8 cellular contexts compared by ENCODE assay signal in genomic region chr10:102394079-102394800, GRCh38. TPM values are rescaled to one million over a fixed set of nuclear protein-coding genes. Genes with fewer than 3 reads are reported as not detected.
A peak's percentile ranks its signal among the peaks of the same experiment; 100 is the strongest.
DNase-seq lines count a peak whose midpoint lies in the region; ATAC-seq, FAIRE-seq and TF ChIP-seq lines count a peak whose summit lies in the region.

No MANE protein-coding gene starts in this region.

- peak; percentile 88 for ATAC-seq in HCT116

- FAIRE-seq in astrocyte (lab: Jason Lieb, UNC) = no peak

- peak overlapping the region; percentile 77 for H3K27ac ChIP-seq in HCT116 (ENCODE audit: low read depth, low read length)
- peak overlapping the region; percentile 100 for H3K27ac ChIP-seq in MM.1S (ENCODE audit: low read length)
- H3K27ac ChIP-seq in astrocyte (ENCODE audit: low read depth, low read length) = peak overlapping the region; percentile 89
- H3K27ac ChIP-seq in hepatocyte = peak overlapping the region; percentile 97

- peak overlapping the region; percentile 99 for H3K4me2 ChIP-seq in HCT116 (ENCODE audit: low read length)
- peak overlapping the region; percentile 97 for H3K4me2 ChIP-seq in MM.1S (ENCODE audit: low read depth, low read length)
- H3K4me2 ChIP-seq in astrocyte (ENCODE audit: low read length) = peak overlapping the region; percentile 100
- H3K4me2 ChIP-seq in hepatocyte = peak overlapping the region; percentile 98

- peak overlapping the region; percentile 98 for H3K27ac Mint-ChIP-seq in T-helper 2 cell treated with Interferon-gamma antibody and Interleukin-4, amounts not matched to agents 5 μg/mL and 100 μg/mL, for 36 hours
- H3K27ac Mint-ChIP-seq in astrocyte (ENCODE audit: unreplicated experiment) = peak overlapping the region; percentile 90

- H3K9ac ChIP-seq in HCT116 (ENCODE audit: low read length) (peak overlapping the region; percentile 91), MM.1S (ENCODE audit: low read length) (peak overlapping the region; percentile 100), astrocyte (ENCODE audit: low read length) (peak overlapping the region; percentile 94)

- no peak for TF ChIP-seq RAD21 in HCT116 (IDR thresholded peaks at IDR 0.05; ENCODE audit: low read depth)

- no peak for TF ChIP-seq POLR2A in HCT116 (IDR thresholded peaks at IDR 0.05; ENCODE audit: borderline replicate concordance, extremely low read depth, insufficient read depth, insufficient read length)

- H3K4me3 ChIP-seq in GM12865 (ENCODE audit: low read depth, low read length) = peak overlapping the region; percentile 97
- H3K4me3 ChIP-seq in HCT116 (replicated peaks in 1 of 2; ENCODE audit: low read depth in 1 of 2, low read length in 2 of 2) = peak overlapping the region; percentile 75 to 92
- H3K4me3 ChIP-seq in MM.1S (ENCODE audit: low read length) = peak overlapping the region; percentile 99
- peak overlapping the region; percentile 74 for H3K4me3 ChIP-seq in astrocyte (ENCODE audit: insufficient read depth, low read depth, low read length)
- peak overlapping the region; percentile 91 for H3K4me3 ChIP-seq in hepatocyte
- peak overlapping the region; percentile 72 for H3K4me3 ChIP-seq in retinal pigment epithelial cell (ENCODE audit: low read length)

- RAD21 ChIA-PET in HCT116 (lab: Charles Lee; ENCODE audit: low non-redundant PET in 1 of 2, low total read pairs in 2 of 2, uncharacterized antibody in 2 of 2, unreplicated experiment in 2 of 2) = interaction anchor here (0.9 to 2.2 kb wide), 3 partner anchors 27 to 225 kb away, joined by 3 to 7 read pairs (median 6); partner anchors contain the start of genes CUEDC2 (in 1 of the 2) and FBXL15 (in 1 of the 2)

- H3K27me3 Mint-ChIP-seq in T-helper 2 cell treated with Interferon-gamma antibody and Interleukin-4, amounts not matched to agents 5 μg/mL and 100 μg/mL, for 36 hours (ENCODE audit: low read depth) = peaks cover 3% of the 10 kb centered on the region
- H3K27me3 Mint-ChIP-seq in astrocyte (ENCODE audit: low read depth, unreplicated experiment) = peaks cover 2% of the 10 kb centered on the region

- peaks cover 31% of the 10 kb centered on the region for H3K36me3 Mint-ChIP-seq in T-helper 2 cell treated with Interferon-gamma antibody and Interleukin-4, amounts not matched to agents 5 μg/mL and 100 μg/mL, for 36 hours (ENCODE audit: low read depth)
- peaks cover 4% of the 10 kb centered on the region for H3K36me3 Mint-ChIP-seq in astrocyte (ENCODE audit: low read depth, unreplicated experiment)

- intact Hi-C loops in HCT116 (cut with micrococcal nuclease) = loop anchor here (1.0 to 2.0 kb wide), 7 partner anchors 28 to 225 kb away; partner anchors contain the start of genes ACTR1A and C10orf95

- no peaks in the 10 kb centered on the region for H3K9me3 ChIP-seq in HCT116 (ENCODE audit: control insufficient read depth in 1 of 2, insufficient read depth in 1 of 2, low read depth in 1 of 2, low read length in 2 of 2)
- H3K9me3 ChIP-seq in MM.1S (replicated peaks; ENCODE audit: insufficient read depth, low read length) = no peaks in the 10 kb centered on the region
- H3K9me3 ChIP-seq in astrocyte (ENCODE audit: insufficient read depth, low read depth, low read length) = no peaks in the 10 kb centered on the region
- H3K9me3 ChIP-seq in hepatocyte (ENCODE audit: low read depth) = no peaks in the 10 kb centered on the region

- H3K27me3 ChIP-seq in HCT116 (ENCODE audit: insufficient read depth, low read length) (no peaks in the 10 kb centered on the region), MM.1S (replicated peaks; ENCODE audit: insufficient read depth, low read length) (no peaks in the 10 kb centered on the region), astrocyte (ENCODE audit: insufficient read depth, low read length) (peaks cover 10% of the 10 kb centered on the region), hepatocyte (no peaks in the 10 kb centered on the region)

- no peaks in the 10 kb centered on the region for H4K20me1 ChIP-seq in HCT116 (ENCODE audit: insufficient read depth)
- no peaks in the 10 kb centered on the region for H4K20me1 ChIP-seq in MM.1S (ENCODE audit: insufficient read depth, low read length)
- H4K20me1 ChIP-seq in astrocyte (ENCODE audit: insufficient read depth, low read length) = no peaks in the 10 kb centered on the region
- no peaks in the 10 kb centered on the region for H4K20me1 ChIP-seq in hepatocyte (ENCODE audit: insufficient read depth, poor library complexity, severe bottlenecking)

- peaks cover 41% of the 10 kb centered on the region for H3F3A ChIP-seq in MM.1S (ENCODE audit: insufficient read depth, low read length)

- TF ChIP-seq CTCF in GM12865 (IDR thresholded peaks at IDR 0.05; ENCODE audit: insufficient read depth, low read depth, low read length, missing control alignments) = peak; percentile 88
- TF ChIP-seq CTCF in HCT116 (IDR thresholded peaks at IDR 0.05 in 2 of 3, conservative IDR thresholded peaks at IDR 0.05 in 1 of 3; ENCODE audit: borderline replicate concordance in 1 of 3, insufficient read depth in 1 of 3, low read depth in 2 of 3, low read length in 2 of 3) = no peak; a peak in 1 of 6 replicates
- TF ChIP-seq CTCF in MM.1S (IDR thresholded peaks at IDR 0.05; ENCODE audit: low read length) = no peak
- peak; percentile 67 for TF ChIP-seq CTCF in astrocyte (IDR thresholded peaks at IDR 0.05; ENCODE audit: insufficient read depth, low read depth, low read length)
- no peak for TF ChIP-seq CTCF in hepatocyte (IDR thresholded peaks at IDR 0.05; ENCODE audit: poor library complexity)
- TF ChIP-seq CTCF in retinal pigment epithelial cell (conservative IDR thresholded peaks at IDR 0.05; ENCODE audit: low read depth, low read length) = no peak

- H3K9me2 ChIP-seq in HCT116 (ENCODE audit: insufficient read depth) = no peaks in the 10 kb centered on the region
- H3K9me2 ChIP-seq in MM.1S (replicated peaks; ENCODE audit: insufficient read depth, low read length) = no peaks in the 10 kb centered on the region
- H3K9me2 ChIP-seq in hepatocyte (replicated peaks; ENCODE audit: insufficient read depth) = no peaks in the 10 kb centered on the region

- no peaks in the 10 kb centered on the region for H3K9me3 Mint-ChIP-seq in T-helper 2 cell treated with Interferon-gamma antibody and Interleukin-4, amounts not matched to agents 5 μg/mL and 100 μg/mL, for 36 hours
- no peaks in the 10 kb centered on the region for H3K9me3 Mint-ChIP-seq in astrocyte (ENCODE audit: unreplicated experiment)

- H3K4me3 Mint-ChIP-seq in T-helper 2 cell treated with Interferon-gamma antibody and Interleukin-4, amounts not matched to agents 5 μg/mL and 100 μg/mL, for 36 hours = peak overlapping the region; percentile 89
- peak overlapping the region; percentile 85 for H3K4me3 Mint-ChIP-seq in astrocyte (ENCODE audit: unreplicated experiment)

- DNase-seq in GM12865 (ENCODE audit: low read depth) (peak; percentile 98), HCT116 (ENCODE audit: low read depth, low spot score) (peak; percentile 95), MM.1S (peak; percentile 98), astrocyte (ENCODE audit: low read depth) (peak; percentile 80), hepatocyte (ENCODE audit: low spot score) (peak; percentile 97), retinal pigment epithelial cell (ENCODE audit: low read depth) (peak; percentile 70), cerebellar nuclear complex (lab: John Stamatoyannopoulos, UW) (no peak)
- DNase-seq in T-helper 2 cell treated with Interferon-gamma antibody and Interleukin-4, amounts not matched to agents 5 μg/mL and 100 μg/mL, for 36 hours (ENCODE audit: low spot score) = peak; percentile 99

- 2% methylated on average over 69 of the region's 71 CpGs for WGBS in hepatocyte (ENCODE audit: low lambda C conversion rate, missing lambda C conversion rate)

- H3K4me1 Mint-ChIP-seq in T-helper 2 cell treated with Interferon-gamma antibody and Interleukin-4, amounts not matched to agents 5 μg/mL and 100 μg/mL, for 36 hours (ENCODE audit: low read depth) = peaks cover 30% of the 10 kb centered on the region
- peaks cover 14% of the 10 kb centered on the region for H3K4me1 Mint-ChIP-seq in astrocyte (ENCODE audit: low read depth, unreplicated experiment)

- H2AFZ ChIP-seq in HCT116 (ENCODE audit: low read depth, low read length, poor library complexity, severe bottlenecking) (peak overlapping the region; percentile 47), MM.1S (ENCODE audit: low read length) (peak overlapping the region; percentile 53; the same call in 1 of the 2 replicates), astrocyte (ENCODE audit: low read depth, low read length) (peak overlapping the region; percentile 75), hepatocyte (peak overlapping the region; percentile 60)

- H3K36me3 ChIP-seq in HCT116 (ENCODE audit: control insufficient read depth in 1 of 2, insufficient read depth in 2 of 2, low read length in 2 of 2) (peaks cover 6 to 11% of the 10 kb centered on the region in 2 experiments; a peak in 3 of 4 replicates), MM.1S (replicated peaks; ENCODE audit: insufficient read depth, low read length) (peaks cover 7% of the 10 kb centered on the region), astrocyte (ENCODE audit: insufficient read depth, low read length) (no peaks in the 10 kb centered on the region), hepatocyte (replicated peaks; ENCODE audit: insufficient read depth, low read depth) (no peaks in the 10 kb centered on the region)

- H3K4me1 ChIP-seq in HCT116 (ENCODE audit: control insufficient read depth in 1 of 2, insufficient read depth in 2 of 2, low read length in 2 of 2) (peaks cover 16 to 58% of the 10 kb centered on the region in 2 experiments), MM.1S (ENCODE audit: low read length) (peaks cover 18% of the 10 kb centered on the region), astrocyte (ENCODE audit: insufficient read depth, low read length) (peaks cover 21% of the 10 kb centered on the region), hepatocyte (ENCODE audit: insufficient read depth) (peaks cover 14% of the 10 kb centered on the region)

- POLR2A ChIA-PET in HCT116 (lab: Charles Lee) = interaction anchor here (0.6 to 2.8 kb wide), 5 partner anchors 11 to 270 kb away, joined by 3 to 14 read pairs (median 9); no protein-coding TSS in a partner anchor

- H3K79me2 ChIP-seq in HCT116 (ENCODE audit: insufficient read depth, low read length) (peaks cover 13% of the 10 kb centered on the region; the same call in 1 of the 2 replicates), MM.1S (ENCODE audit: low read length) (peaks cover 37% of the 10 kb centered on the region), astrocyte (ENCODE audit: insufficient read depth, low read length) (peaks cover 13% of the 10 kb centered on the region), hepatocyte (peaks cover 11% of the 10 kb centered on the region)

- no TSS peak for BruUV-seq in HCT116 (replicated peaks; lab: Mats Ljungman, UMichigan)

- CTCF ChIA-PET in HCT116 (lab: Charles Lee) = interaction anchor here (0.7 to 9.3 kb wide), 14 partner anchors 8 to 225 kb away, joined by 3 to 154 read pairs (median 12); partner anchors contain the start of genes ELOVL3 and FBXL15

RNA-seq across cellular contexts. Expression of gene NFKB2, which starts 1.3 kb away (rescaled TPM):
- total RNA-seq in HCT116 (2021; ENCODE audit: unreplicated experiment) (115 TPM), astrocyte (35.7 and 39.9 TPM in 2 replicates), hepatocyte (13.0 and 23.2 TPM in 2 replicates)
- polyA plus RNA-seq in HCT116 (2012) = 111 and 133 TPM in 2 replicates
- polyA plus RNA-seq in hepatocyte = 27.4 and 29.6 TPM in 2 replicates

RNA-seq across cellular contexts. Expression of gene PSD, which starts 24.3 kb away (rescaled TPM):
- total RNA-seq in HCT116 (2021; ENCODE audit: unreplicated experiment) (9.7 TPM), astrocyte (8.8 and 11.7 TPM in 2 replicates), hepatocyte (9.9 and 13.1 TPM in 2 replicates)
- 8.5 and 8.7 TPM in 2 replicates for polyA plus RNA-seq in HCT116 (2012)
- 20.1 and 21.5 TPM in 2 replicates for polyA plus RNA-seq in hepatocyte

RNA-seq across cellular contexts. Expression of gene FBXL15, which starts 26.4 kb away (rescaled TPM):
- total RNA-seq in HCT116 (2021; ENCODE audit: unreplicated experiment) = 21.1 TPM
- 15.8 and 19.9 TPM in 2 replicates for polyA plus RNA-seq in HCT116 (2012)
- total RNA-seq in astrocyte = 8.6 and 11.0 TPM in 2 replicates
- total RNA-seq in hepatocyte = 16.3 and 25.0 TPM in 2 replicates
- polyA plus RNA-seq in hepatocyte = 42.3 and 47.4 TPM in 2 replicates

RNA-seq across cellular contexts. Expression of gene CUEDC2, which starts 38.1 kb away (rescaled TPM):
- total RNA-seq in HCT116 (2021; ENCODE audit: unreplicated experiment) (96.7 TPM), astrocyte (46.9 and 49.1 TPM in 2 replicates), hepatocyte (37.9 and 45.4 TPM in 2 replicates)
- polyA plus RNA-seq in HCT116 (2012) = 77.0 and 106 TPM in 2 replicates
- polyA plus RNA-seq in hepatocyte = 77.9 and 79.9 TPM in 2 replicates

RNA-seq across cellular contexts. Expression of gene C10orf95, which starts 57.1 kb away (rescaled TPM):
- 2.1 TPM for total RNA-seq in HCT116 (2021; ENCODE audit: unreplicated experiment)
- polyA plus RNA-seq in HCT116 (2012) = 3.8 TPM in 2 replicates
- 0.19 and 0.20 TPM in 2 replicates for total RNA-seq in astrocyte
- total RNA-seq in hepatocyte = 5.6 and 7.7 TPM in 2 replicates
- 5.2 and 8.3 TPM in 2 replicates for polyA plus RNA-seq in hepatocyte

Comparison
In these comparisons a context has a peak if more than half of its experiments do, and no peak if none do; other contexts are left out.
1. DNase-seq: peak in GM12865 (single experiment), HCT116 (single experiment), MM.1S (single experiment), T-helper 2 cell treated with Interferon-gamma antibody and Interleukin-4, amounts not matched to agents 5 μg/mL and 100 μg/mL, for 36 hours (single experiment), astrocyte (single experiment), hepatocyte (single experiment) and retinal pigment epithelial cell (single experiment); none in cerebellar nuclear complex (0 of 2).
2. CTCF ChIP-seq: peak in GM12865 (single experiment) and astrocyte (single experiment); none in HCT116 (0 of 3), MM.1S (single experiment), hepatocyte (single experiment) and retinal pigment epithelial cell (single experiment).
3. Peak in every context shown above with its lines, with median percentiles within 50 percentile points of each other: H3K4me3 ChIP-seq, H2AFZ ChIP-seq, H3K27ac ChIP-seq, H3K4me2 ChIP-seq and H3K9ac ChIP-seq.